1 cellular context compared by ENCODE assay signal in the genomic region with DNA sequence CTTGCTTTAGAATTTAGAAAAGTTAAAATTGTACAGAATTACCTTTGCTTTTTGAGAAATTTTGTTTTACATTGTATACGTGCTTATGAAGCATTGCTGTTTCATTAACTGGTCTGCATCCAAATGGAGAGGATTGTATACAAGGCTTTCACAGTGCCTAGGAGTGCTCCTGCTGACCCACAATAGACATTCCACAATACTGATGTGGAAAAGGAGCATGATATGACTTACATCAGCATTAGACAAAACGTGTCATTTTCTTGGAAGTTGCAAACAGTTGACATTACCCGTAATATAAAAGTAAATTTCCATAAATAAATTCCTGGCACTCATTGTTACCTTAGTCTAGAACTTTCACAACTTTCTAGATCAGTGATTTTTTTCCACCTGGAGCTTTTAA.
TF ChIP-seq lines count a peak whose summit lies in the region.

No MANE protein-coding gene starts in this region.

TF ChIP-seq in GM23338, 12 proteins besides CTCF, POLR2A, EP300 and RAD21 (continued from another document):
- TF ChIP-seq ZNF462 (CRISPR knock-in tag; IDR thresholded peaks at IDR 0.05) (no peak), POLR2AphosphoS5 (IDR thresholded peaks at IDR 0.05; ENCODE audit: low read depth) (no peak), CREB1 (CRISPR knock-in tag; IDR thresholded peaks at IDR 0.05; ENCODE audit: low read depth) (no peak), JUNB (IDR thresholded peaks at IDR 0.05; ENCODE audit: unreplicated experiment) (no peak), ETS1 (IDR thresholded peaks at IDR 0.05) (no peak)
